Comparison of ENCODE assay signal across 8 cellular contexts in the genomic region with DNA sequence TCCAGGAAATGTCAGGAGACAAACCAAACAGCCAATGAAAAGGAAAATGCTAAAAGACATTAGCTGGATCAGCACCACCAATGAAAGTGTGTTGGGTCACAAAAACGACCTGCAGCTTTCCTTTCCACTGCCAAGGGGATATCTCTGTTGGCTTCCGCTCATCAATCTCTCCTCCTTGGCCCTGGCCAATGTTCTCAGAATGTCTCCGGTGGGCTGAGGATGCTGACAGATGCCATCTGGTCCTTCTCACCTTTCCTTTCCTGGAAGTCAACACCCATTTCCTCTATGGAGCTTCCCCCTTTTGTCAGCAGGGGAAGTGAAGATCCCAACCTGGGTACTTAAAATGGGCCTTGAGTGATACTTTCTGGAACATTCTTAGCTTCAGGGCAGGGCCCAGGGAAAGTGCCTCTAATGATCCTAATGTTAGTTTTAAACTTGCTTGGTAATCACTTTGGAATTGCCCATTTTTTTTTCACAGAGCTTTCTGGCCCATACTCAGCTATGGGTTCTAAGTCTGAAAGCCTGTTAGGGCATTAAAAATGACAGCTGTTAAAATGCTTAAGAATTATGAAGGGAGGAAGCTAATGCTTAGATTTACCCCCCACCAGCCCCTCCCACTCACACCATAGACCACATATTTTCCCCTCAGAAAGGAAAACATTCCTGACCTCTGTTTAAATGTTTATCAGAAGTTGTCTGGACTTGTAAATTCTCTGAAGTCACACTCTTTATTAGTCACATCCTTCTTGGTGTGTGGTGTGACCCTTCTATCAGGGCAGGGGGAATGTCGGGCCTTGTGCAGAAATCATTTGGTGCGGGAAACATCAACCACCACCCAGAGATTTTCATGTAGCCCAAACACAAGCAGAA. TPM values are rescaled to one million over a fixed set of nuclear protein-coding genes. Genes with fewer than 3 reads are reported as not detected.
A peak's percentile ranks its signal among the peaks of the same experiment; 100 is the strongest.
DNase-seq lines count a peak whose midpoint lies in the region; ATAC-seq and TF ChIP-seq lines count a peak whose summit lies in the region.

No MANE protein-coding gene starts in this region.

- peaks cover 9 to 66% (median 52%) of the 10 kb centered on the region in 3 donors for H3K4me1 ChIP-seq in esophagus squamous epithelium
- H3K4me1 ChIP-seq in neural progenitor cell = peaks cover 13% of the 10 kb centered on the region

- H3K36me3 Mint-ChIP-seq in neural progenitor cell (no peaks in the 10 kb centered on the region), CD14-positive monocyte (peaks cover 3 to 10% of the 10 kb centered on the region in 2 donors)

- H3K9ac ChIP-seq in neural progenitor cell = no peak overlapping the region

- no peak for TF ChIP-seq POLR2A in esophagus squamous epithelium (IDR thresholded peaks at IDR 0.05)

- no peaks in the 10 kb centered on the region for H3K9me3 ChIP-seq in esophagus squamous epithelium
- no peaks in the 10 kb centered on the region for H3K9me3 ChIP-seq in neural progenitor cell (ENCODE audit: low read depth)

- ATAC-seq in HG02884 (IDR thresholded peaks at IDR 0.05; ENCODE audit: unreplicated experiment) = no peak

- WGBS in esophagus squamous epithelium, 2 donors = 26 to 48% methylated on average over 5 of the region's 5 CpGs

- no peaks in the 10 kb centered on the region for H3K79me2 ChIP-seq in neural progenitor cell (ENCODE audit: low read depth)

- POLR2A ChIA-PET in RWPE1 (lab: Yijun Ruan, JAX; ENCODE audit: low non-redundant PET) = interaction anchor here (0.7 kb wide), 1 partner anchor 18 kb away, joined by 3 read pairs; no protein-coding TSS in a partner anchor

- H3K4me1 Mint-ChIP-seq in neural progenitor cell = peaks cover 51% of the 10 kb centered on the region
- H3K4me1 Mint-ChIP-seq in CD14-positive monocyte = peaks cover 8% of the 10 kb centered on the region

- H2AFZ ChIP-seq in neural progenitor cell (replicated peaks) = no peak overlapping the region

- H3K4me3 ChIP-seq in esophagus squamous epithelium (no peak overlapping the region), neural progenitor cell (no peak overlapping the region)

- H4K20me1 ChIP-seq in neural progenitor cell (ENCODE audit: low read depth) = no peaks in the 10 kb centered on the region

- H3F3A ChIP-seq in neural progenitor cell (ENCODE audit: low read depth) = peaks cover 11% of the 10 kb centered on the region

- CTCF ChIA-PET in RWPE1 (lab: Yijun Ruan, JAX) = interaction anchor here (0.6 to 0.7 kb wide), 3 partner anchors 9 to 614 kb away, joined by 3 to 4 read pairs (median 3); no protein-coding TSS in a partner anchor

- no peak overlapping the region for H3K4me2 ChIP-seq in neural progenitor cell

- no peak overlapping the region for H3K4me3 Mint-ChIP-seq in neural progenitor cell
- H3K4me3 Mint-ChIP-seq in CD14-positive monocyte = no peak overlapping the region

- DNase-seq in AG08395 (ENCODE audit: low spot score) (peak; percentile 86), RWPE1 (ENCODE audit: low spot score) (peak; percentile 93), esophagus squamous epithelium (lab: John Stamatoyannopoulos, UW) (no peak), neural progenitor cell (ENCODE audit: low spot score) (no peak), CD14-positive monocyte (ENCODE audit: low spot score) (no peak)
- no peak for DNase-seq in activated CD8-positive, alpha-beta memory T cell treated with anti-CD3 and anti-CD28 coated beads, Interleukin-2, amount 50 U/mL, for 4 hours
- DNase-seq in NK-92 treated with Interleukin-12 subunit alpha and Interleukin-12 subunit beta, amount 100 ng/mL, for 24 hours (lab: John Stamatoyannopoulos, UW) = no peak

- no peaks in the 10 kb centered on the region for H3K36me3 ChIP-seq in esophagus squamous epithelium
- H3K36me3 ChIP-seq in neural progenitor cell = no peaks in the 10 kb centered on the region

- H3K9me3 Mint-ChIP-seq in neural progenitor cell = peaks cover 16% of the 10 kb centered on the region
- H3K9me3 Mint-ChIP-seq in CD14-positive monocyte = peaks cover 0 to 4% (median 0%) of the 10 kb centered on the region in 7 donors

- H3K27ac ChIP-seq in RWPE1 (peak overlapping the region; percentile 95), esophagus squamous epithelium (peak overlapping the region; percentile 57 to 86 (median 78)), neural progenitor cell (no peak overlapping the region)

- intact Hi-C loops in esophagus squamous epithelium (cut with DNase I) = no loop called here
- intact Hi-C loops in CD14-positive monocyte (cut with micrococcal nuclease) = no loop called here

- H3K27me3 ChIP-seq in esophagus squamous epithelium (no peaks in the 10 kb centered on the region), neural progenitor cell (no peaks in the 10 kb centered on the region)

- H3K27ac Mint-ChIP-seq in neural progenitor cell (peak overlapping the region; percentile 80), CD14-positive monocyte (peak overlapping the region in 3 of 7 donors; percentile 12 to 45 (median 18))

- peaks cover 11% of the 10 kb centered on the region for H3K27me3 Mint-ChIP-seq in neural progenitor cell (ENCODE audit: insufficient read depth, low read depth)
- no peaks in the 10 kb centered on the region for H3K27me3 Mint-ChIP-seq in CD14-positive monocyte (ENCODE audit: low read depth in 3 of 3)

- no peak for TF ChIP-seq CTCF in RWPE1 (conservative IDR thresholded peaks at IDR 0.05; ENCODE audit: low read depth)
- TF ChIP-seq CTCF in esophagus squamous epithelium (IDR thresholded peaks at IDR 0.05) = no peak
- no peak for TF ChIP-seq CTCF in neural progenitor cell (IDR thresholded peaks at IDR 0.05)
- TF ChIP-seq CTCF in CD14-positive monocyte (IDR thresholded peaks at IDR 0.05) = no peak

RNA-seq across cellular contexts. Expression of a gene that starts 29.2 kb away (rescaled TPM):
- 100 to 1,000 TPM in 2 of 4 donors, 10 to 100 TPM in 2; 26.4 to 135 (median 91.3) TPM for total RNA-seq in esophagus squamous epithelium
- 0.86 and 1.5 TPM in 2 replicates for total RNA-seq in neural progenitor cell (ENCODE audit: low replicate concordance)
- 10 to 100 TPM; 46.9 to 53.1 TPM for polyA plus RNA-seq in CD14-positive monocyte

Comparison
In these comparisons a context has a peak if more than half of its experiments do, and no peak if none do; other contexts are left out.
1. DNase-seq: peak in AG08395 (single experiment) and RWPE1 (single experiment); none in esophagus squamous epithelium (single experiment), neural progenitor cell (single experiment), activated CD8-positive, alpha-beta memory T cell treated with anti-CD3 and anti-CD28 coated beads, Interleukin-2, amount 50 U/mL, for 4 hours (single experiment), NK-92 treated with Interleukin-12 subunit alpha and Interleukin-12 subunit beta, amount 100 ng/mL, for 24 hours (single experiment) and CD14-positive monocyte (single experiment).
2. RNA of a gene that starts 29.2 kb away (total RNA-seq): 26.4 to 135 TPM in esophagus squamous epithelium; 0.86 to 1.5 TPM in neural progenitor cell; every median in the first group is over 10 times any median in the second.